In the genomic region with DNA sequence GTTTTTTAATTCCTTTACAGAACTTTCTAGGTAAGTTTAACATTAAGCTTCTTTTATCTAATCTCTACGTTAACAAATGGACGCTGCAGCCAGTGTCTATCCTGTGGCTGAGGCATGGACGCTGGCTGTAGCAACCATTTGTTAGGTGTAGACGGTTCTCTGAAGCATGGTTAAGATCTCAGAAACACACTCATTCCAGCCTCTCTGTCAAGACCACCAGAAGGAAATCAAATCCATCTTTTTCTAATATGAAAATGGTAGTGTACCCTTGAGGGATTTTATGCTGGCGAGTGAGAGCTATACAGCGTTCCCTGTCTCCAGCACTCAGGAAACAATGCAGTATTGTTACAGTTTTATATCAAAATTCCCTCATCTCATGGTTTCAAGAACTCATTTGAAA, we compare ENCODE assay signal across 19 cellular contexts.
DNase-seq lines count a peak whose midpoint lies in the region; ATAC-seq and TF ChIP-seq lines count a peak whose summit lies in the region.
"Had no signal": no experiment of that assay in that cellular context is flagged by ENCODE, and none has a peak within 500 bp of the region (broad histone marks: within the 10 kb centered on the region; RNA-seq: fewer than 3 reads in every experiment).

No MANE protein-coding gene starts in this region.

- no peaks in the 10 kb centered on the region for H3K27me3 Mint-ChIP-seq in natural killer cell (ENCODE audit: low read depth in 2 of 2)
- H3K27me3 Mint-ChIP-seq: CD4-positive, alpha-beta T cell; IgD-negative memory B cell had no signal

- no peaks in the 10 kb centered on the region for H3K9me3 Mint-ChIP-seq in natural killer cell
- H3K9me3 Mint-ChIP-seq: CD4-positive, alpha-beta T cell; IgD-negative memory B cell had no signal

- ATAC-seq in GM18520 (IDR thresholded peaks at IDR 0.05; ENCODE audit: unreplicated experiment) (no peak), natural killer cell (no peak)
- ATAC-seq: HepG2 had no signal

- DNase-seq in globus pallidus (ENCODE audit: low spot score) (peak; percentile 68), midbrain (lab: John Stamatoyannopoulos, UW) (peak; percentile 42), RPMI8226 (no peak), natural killer cell (no peak), CD1c-positive myeloid dendritic cell (ENCODE audit: extremely low spot score) (no peak)
- DNase-seq: ACHN; BE2C; Caco-2; CD4-positive, alpha-beta T cell; DMS153; DMS79; GDM1; GOT3; H7 had no signal

- H3K27ac Mint-ChIP-seq in natural killer cell: no peak overlapping the region
- H3K27ac Mint-ChIP-seq: CD4-positive, alpha-beta T cell; IgD-negative memory B cell had no signal

- no peak for TF ChIP-seq CTCF in natural killer cell (IDR thresholded peaks at IDR 0.05)

- intact Hi-C loops in natural killer cell (cut with micrococcal nuclease): no loop called here

- H3K27ac ChIP-seq in cingulate gyrus (ENCODE audit: low read depth, low read length) (peak overlapping the region; percentile 76), temporal lobe (ENCODE audit: low read depth, low read length) (peak overlapping the region; percentile 70)

- H3K36me3 Mint-ChIP-seq in natural killer cell: no peaks in the 10 kb centered on the region

- no peak overlapping the region for H3K4me3 Mint-ChIP-seq in natural killer cell
- H3K4me3 Mint-ChIP-seq: CD4-positive, alpha-beta T cell; IgD-negative memory B cell had no signal

- H3K4me1 Mint-ChIP-seq in natural killer cell: peaks cover 5 to 6% of the 10 kb centered on the region in 2 donors

Comparison
In these comparisons a context has a peak if more than half of its experiments do, and no peak if none do; other contexts are left out.
1. DNase-seq: peak in globus pallidus (single experiment) and midbrain (single experiment); none in RPMI8226 (single experiment), natural killer cell (single experiment) and CD1c-positive myeloid dendritic cell (single experiment).